Comparison of ENCODE assay signal across 7 cellular contexts in genomic region chr17:45640141-45640850, GRCh38.
DNase-seq lines count a peak whose midpoint lies in the region; ATAC-seq and TF ChIP-seq lines count a peak whose summit lies in the region.

No MANE protein-coding gene starts in this region.

- DNase-seq in H7 (peak; percentile 87), coronary artery (ENCODE audit: low spot score) (no peak), lung (ENCODE audit: low spot score) (peak; percentile 75)
- DNase-seq in activated CD4-positive, CD25-positive, alpha-beta regulatory T cell treated with anti-CD3 and anti-CD28 coated beads, Interleukin-2, amount 50 U/mL, for 72 hours: peak; percentile 75
- DNase-seq in stimulated activated CD8-positive, alpha-beta memory T cell treated with anti-CD3 and anti-CD28 coated beads, Interleukin-15, amount 100 ng/mL, for 4 hours (ENCODE audit: low read depth in 2 of 2): peak; percentile 26 to 37

- H3K27me3 ChIP-seq in H7 (ENCODE audit: control insufficient read depth, insufficient read depth, low read length) (no peaks in the 10 kb centered on the region), lung (ENCODE audit: control insufficient read depth, insufficient read depth) (no peaks in the 10 kb centered on the region)

- 7 to 16% methylated on average over 3 of the region's 3 CpGs for WGBS in lung, 2 donors

- ATAC-seq in lung (ENCODE audit: insufficient read depth, low FRiP score): no peak
- ATAC-seq in HG02763 (IDR thresholded peaks at IDR 0.05; ENCODE audit: unreplicated experiment): no peak
- ATAC-seq in GM19023 (IDR thresholded peaks at IDR 0.05; ENCODE audit: unreplicated experiment): no peak

- TF ChIP-seq CTCF in coronary artery (IDR thresholded peaks at IDR 0.05) (peak; percentile 94), lung (IDR thresholded peaks at IDR 0.05; ENCODE audit: control extremely low read depth, extremely low read depth) (peak; percentile 96)

- H3K27ac ChIP-seq in coronary artery (no peak overlapping the region), lung (ENCODE audit: low read depth in 1 of 2, low read length in 1 of 2) (no peak overlapping the region)

- peaks cover 7% of the 10 kb centered on the region; the same call in 1 of the 2 replicates for H3K36me3 ChIP-seq in H7 (replicated peaks; ENCODE audit: control insufficient read depth, insufficient read depth, low read length)
- H3K36me3 ChIP-seq in lung (ENCODE audit: control insufficient read depth in 2 of 2, insufficient read depth in 2 of 2, low read length in 2 of 2): peaks cover 5 to 6% of the 10 kb centered on the region in 2 donors

- H3K4me3 ChIP-seq in H7 (ENCODE audit: insufficient read depth, low read depth, low read length) (no peak overlapping the region), coronary artery (no peak overlapping the region), lung (no peak overlapping the region)

- no peaks in the 10 kb centered on the region for H3K4me1 ChIP-seq in lung (ENCODE audit: control insufficient read depth in 2 of 2, insufficient read depth in 2 of 2, low read length in 2 of 2)

- no peaks in the 10 kb centered on the region for H3K9me3 ChIP-seq in lung (ENCODE audit: control insufficient read depth in 2 of 2, insufficient read depth in 1 of 2, low read length in 1 of 2)
